ENCODE assay signal across 21 cellular contexts in genomic region chr16:17106243-17106791, GRCh38.
DNase-seq lines count a peak whose midpoint lies in the region; ATAC-seq, FAIRE-seq and TF ChIP-seq lines count a peak whose summit lies in the region.
"Had no signal": no experiment of that assay in that cellular context is flagged by ENCODE, and none has a peak within 500 bp of the region (broad histone marks: within the 10 kb centered on the region; RNA-seq: fewer than 3 reads in every experiment).

No MANE protein-coding gene starts in this region.

- peak overlapping the region; percentile 21 for H3K9ac ChIP-seq in NT2/D1 (ENCODE audit: insufficient read length, low read depth)

- H3K27ac Mint-ChIP-seq in memory B cell, result peak overlapping the region; percentile 78
- no peak overlapping the region for H3K27ac Mint-ChIP-seq in stimulated activated naive CD8-positive, alpha-beta T cell treated with anti-CD3 and anti-CD28 coated beads, Interleukin-15, amount 100 ng/mL, for 72 hours
- no peak overlapping the region for H3K27ac Mint-ChIP-seq in activated T-helper 2 cell treated with anti-CD3 and anti-CD28 coated beads, Interferon-gamma antibody, Interleukin-2, Interleukin-4, amounts not matched to agents 10 μg/mL and 5 μg/mL and 100 μg/mL, durations not matched to agents 14 hours and 24 hours and 36 hours
- no peak overlapping the region for H3K27ac Mint-ChIP-seq in CD4-positive, alpha-beta memory T cell
- H3K27ac Mint-ChIP-seq: activated naive CD4-positive, alpha-beta T cell treated with anti-CD3 and anti-CD28 coated beads, Interleukin-2, amount 50 U/mL, for 72 hours; activated T-cell treated with anti-CD3 and anti-CD28 coated beads, Interleukin-2, amount 50 U/mL, for 72 hours had no signal

- H3K4me1 Mint-ChIP-seq in memory B cell, result peaks cover 14% of the 10 kb centered on the region
- H3K4me1 Mint-ChIP-seq in stimulated activated naive CD8-positive, alpha-beta T cell treated with anti-CD3 and anti-CD28 coated beads, Interleukin-15, amount 100 ng/mL, for 72 hours, result peaks cover 28% of the 10 kb centered on the region
- H3K4me1 Mint-ChIP-seq in activated T-helper 2 cell treated with anti-CD3 and anti-CD28 coated beads, Interferon-gamma antibody, Interleukin-2, Interleukin-4, amounts not matched to agents 10 μg/mL and 5 μg/mL and 100 μg/mL, durations not matched to agents 14 hours and 24 hours and 36 hours (ENCODE audit: low read depth), result peaks cover 3% of the 10 kb centered on the region
- H3K4me1 Mint-ChIP-seq in CD4-positive, alpha-beta memory T cell, result peaks cover 5 to 14% (median 9%) of the 10 kb centered on the region in 4 donors

- no peak overlapping the region for H3K4me3 Mint-ChIP-seq in memory B cell
- no peak overlapping the region for H3K4me3 Mint-ChIP-seq in stimulated activated naive CD8-positive, alpha-beta T cell treated with anti-CD3 and anti-CD28 coated beads, Interleukin-15, amount 100 ng/mL, for 72 hours
- H3K4me3 Mint-ChIP-seq in activated T-helper 2 cell treated with anti-CD3 and anti-CD28 coated beads, Interferon-gamma antibody, Interleukin-2, Interleukin-4, amounts not matched to agents 10 μg/mL and 5 μg/mL and 100 μg/mL, durations not matched to agents 14 hours and 24 hours and 36 hours (ENCODE audit: low read depth), result no peak overlapping the region
- H3K4me3 Mint-ChIP-seq in CD4-positive, alpha-beta memory T cell, result no peak overlapping the region
- H3K4me3 Mint-ChIP-seq: activated T-cell treated with anti-CD3 and anti-CD28 coated beads, Interleukin-2, amount 50 U/mL, for 72 hours had no signal

- in situ Hi-C loops in GM13977 (cut with MboI; ENCODE audit: low pct_unique_long_range_greater_than_20kb, low sequenced_read_pairs, unreplicated experiment), result no loop called here

- intact Hi-C loops in activated T-helper 2 cell treated with anti-CD3 and anti-CD28 coated beads, Interferon-gamma antibody, Interleukin-2, Interleukin-4, amounts not matched to agents 10 μg/mL and 5 μg/mL and 100 μg/mL, durations not matched to agents 14 hours and 24 hours and 36 hours (cut with micrococcal nuclease), result no loop called here
- intact Hi-C loops in CD4-positive, alpha-beta memory T cell (cut with micrococcal nuclease), result no loop called here

- H3K9me3 Mint-ChIP-seq in memory B cell, result peaks cover 2% of the 10 kb centered on the region
- peaks cover 0 to 5% of the 10 kb centered on the region in 2 donors for H3K9me3 Mint-ChIP-seq in stimulated activated naive CD8-positive, alpha-beta T cell treated with anti-CD3 and anti-CD28 coated beads, Interleukin-15, amount 100 ng/mL, for 72 hours
- H3K9me3 Mint-ChIP-seq in activated T-helper 2 cell treated with anti-CD3 and anti-CD28 coated beads, Interferon-gamma antibody, Interleukin-2, Interleukin-4, amounts not matched to agents 10 μg/mL and 5 μg/mL and 100 μg/mL, durations not matched to agents 14 hours and 24 hours and 36 hours, result no peaks in the 10 kb centered on the region
- peaks cover 0 to 2% (median 0%) of the 10 kb centered on the region in 8 donors for H3K9me3 Mint-ChIP-seq in CD4-positive, alpha-beta memory T cell
- H3K9me3 Mint-ChIP-seq: activated naive CD4-positive, alpha-beta T cell treated with anti-CD3 and anti-CD28 coated beads, Interleukin-2, amount 50 U/mL, for 72 hours; activated T-cell treated with anti-CD3 and anti-CD28 coated beads, Interleukin-2, amount 50 U/mL, for 72 hours had no signal

- peaks cover 18% of the 10 kb centered on the region for H3K36me3 Mint-ChIP-seq in memory B cell
- H3K36me3 Mint-ChIP-seq in activated T-helper 2 cell treated with anti-CD3 and anti-CD28 coated beads, Interferon-gamma antibody, Interleukin-2, Interleukin-4, amounts not matched to agents 10 μg/mL and 5 μg/mL and 100 μg/mL, durations not matched to agents 14 hours and 24 hours and 36 hours (ENCODE audit: low read depth), result peaks cover 12% of the 10 kb centered on the region
- peaks cover 12 to 42% of the 10 kb centered on the region in 2 donors for H3K36me3 Mint-ChIP-seq in CD4-positive, alpha-beta memory T cell

- no peak for FAIRE-seq in RCC 7860 (lab: Jason Lieb, UNC)

- POLR2A ChIA-PET in CD4-positive, alpha-beta memory T cell (lab: Charles Lee; ENCODE audit: partially characterized antibody), result no interaction called here

- DNase-seq in GM13977 (ENCODE audit: low spot score), result peak; percentile 54
- no peak for DNase-seq in NT2/D1 (ENCODE audit: low read depth, low spot score)
- no peak for DNase-seq in memory B cell (ENCODE audit: low spot score in 2 of 2)
- peak in 1 of 2 donors; percentile 36 for DNase-seq in stimulated activated naive CD8-positive, alpha-beta T cell treated with anti-CD3 and anti-CD28 coated beads, Interleukin-15, amount 100 ng/mL, for 72 hours
- no peak for DNase-seq in activated T-helper 2 cell treated with anti-CD3 and anti-CD28 coated beads, Interferon-gamma antibody, Interleukin-2, Interleukin-4, amounts not matched to agents 10 μg/mL and 5 μg/mL and 100 μg/mL, durations not matched to agents 14 hours and 24 hours and 36 hours (ENCODE audit: low spot score)
- DNase-seq in RCC 7860 (ENCODE audit: low spot score), result no peak
- DNase-seq in CD4-positive, alpha-beta memory T cell, result no peak
- DNase-seq: activated CD4-positive, CD25-positive, alpha-beta regulatory T cell treated with anti-CD3 and anti-CD28 coated beads, Interleukin-2, amount 50 U/mL, for 72 hours; activated T-cell treated with anti-CD3 and anti-CD28 coated beads, Interleukin-2, amount 50 U/mL, for 72 hours; aorta; central memory CD4-positive, alpha-beta T cell; COR-L47; DND-41; Kasumi-1; NCI-H1048; NCI-H187 treated with DMSO at 0.1 percent for 48 hours; NCI-H774 had no signal

- no peak overlapping the region for H3K27ac ChIP-seq in CD4-positive, alpha-beta memory T cell (ENCODE audit: low read depth, low read length)
- H3K27ac ChIP-seq: thoracic aorta, vagina had no signal

- no peak overlapping the region for H3K4me3 ChIP-seq in NT2/D1 (ENCODE audit: insufficient read length, low read depth)
- no peak overlapping the region for H3K4me3 ChIP-seq in CD4-positive, alpha-beta memory T cell (ENCODE audit: low read length in 2 of 2)
- H3K4me3 ChIP-seq: thoracic aorta, vagina had no signal

- H3K4me1 ChIP-seq in NT2/D1 (ENCODE audit: insufficient read depth, insufficient read length), result peaks cover 15% of the 10 kb centered on the region
- peaks cover 10% of the 10 kb centered on the region for H3K4me1 ChIP-seq in CD4-positive, alpha-beta memory T cell (ENCODE audit: insufficient read depth, low read length)
- H3K4me1 ChIP-seq: vagina had no signal

- CTCF ChIA-PET in CD4-positive, alpha-beta memory T cell (lab: Charles Lee; ENCODE audit: partially characterized antibody), result no interaction called here

- ATAC-seq in memory B cell (ENCODE audit: low read depth), result peak; percentile 21
- ATAC-seq in stimulated activated naive CD8-positive, alpha-beta T cell treated with anti-CD3 and anti-CD28 coated beads, Interleukin-15, amount 100 ng/mL, for 72 hours, result peak; percentile 65
- ATAC-seq: activated naive CD4-positive, alpha-beta T cell treated with anti-CD3 and anti-CD28 coated beads, Interleukin-2, amount 50 U/mL, for 72 hours; activated T-cell treated with anti-CD3 and anti-CD28 coated beads, Interleukin-2, amount 50 U/mL, for 72 hours; left lobe of liver had no signal

- no peaks in the 10 kb centered on the region for H3K27me3 Mint-ChIP-seq in memory B cell
- H3K27me3 Mint-ChIP-seq in stimulated activated naive CD8-positive, alpha-beta T cell treated with anti-CD3 and anti-CD28 coated beads, Interleukin-15, amount 100 ng/mL, for 72 hours, result no peaks in the 10 kb centered on the region
- no peaks in the 10 kb centered on the region for H3K27me3 Mint-ChIP-seq in activated T-helper 2 cell treated with anti-CD3 and anti-CD28 coated beads, Interferon-gamma antibody, Interleukin-2, Interleukin-4, amounts not matched to agents 10 μg/mL and 5 μg/mL and 100 μg/mL, durations not matched to agents 14 hours and 24 hours and 36 hours (ENCODE audit: low read depth)
- no peaks in the 10 kb centered on the region for H3K27me3 Mint-ChIP-seq in CD4-positive, alpha-beta memory T cell

- no peaks in the 10 kb centered on the region for H3K27me3 ChIP-seq in NT2/D1 (ENCODE audit: insufficient read depth, insufficient read length)
- H3K27me3 ChIP-seq in CD4-positive, alpha-beta memory T cell (ENCODE audit: insufficient read depth, low read length), result no peaks in the 10 kb centered on the region
- H3K27me3 ChIP-seq: vagina had no signal

- peaks cover 8% of the 10 kb centered on the region; the same call in 1 of the 2 replicates for H3K9me3 ChIP-seq in NT2/D1 (ENCODE audit: insufficient read depth, low read length)
- no peaks in the 10 kb centered on the region for H3K9me3 ChIP-seq in CD4-positive, alpha-beta memory T cell (ENCODE audit: control insufficient read depth in 1 of 2, low read length in 2 of 2)
- H3K9me3 ChIP-seq: thoracic aorta, vagina had no signal

- peaks cover 2% of the 10 kb centered on the region for H3K36me3 ChIP-seq in NT2/D1 (ENCODE audit: insufficient read depth, insufficient read length, low read length)
- no peaks in the 10 kb centered on the region for H3K36me3 ChIP-seq in CD4-positive, alpha-beta memory T cell (ENCODE audit: insufficient read depth, low read length)
- H3K36me3 ChIP-seq: thoracic aorta had no signal

- no peak for TF ChIP-seq CTCF in GM13977 (IDR thresholded peaks at IDR 0.05; ENCODE audit: extremely low read depth, insufficient read depth, missing control alignments)
